ENCODE assay signal across 8 cellular contexts in genomic region chr9:97386733-97387503, GRCh38. TPM values are rescaled to one million over a fixed set of nuclear protein-coding genes. Genes with fewer than 3 reads are reported as not detected.
DNase-seq lines count a peak whose midpoint lies in the region; ATAC-seq and TF ChIP-seq lines count a peak whose summit lies in the region.

No MANE protein-coding gene starts in this region.

- no peaks in the 10 kb centered on the region for H3K9me3 Mint-ChIP-seq in activated T-helper 17 cell treated with anti-CD3 and anti-CD28 coated beads, Interleukin-2, amount 50 U/mL, for 72 hours
- H3K9me3 Mint-ChIP-seq in neural progenitor cell = no peaks in the 10 kb centered on the region

- H3K9me3 ChIP-seq in HUES48 (ENCODE audit: control insufficient read depth, insufficient read depth, low read length) = no peaks in the 10 kb centered on the region
- H3K9me3 ChIP-seq in neural progenitor cell (ENCODE audit: low read depth) = no peaks in the 10 kb centered on the region

- H3K27me3 ChIP-seq in HUES48 (ENCODE audit: control insufficient read depth, insufficient read depth, low read length) (0 out of 2 replicates have a peak, but pooled peaks cover 6% of the 10 kb centered on the region), foreskin keratinocyte (peaks cover 13% of the 10 kb centered on the region), neural progenitor cell (no peaks in the 10 kb centered on the region)

- ATAC-seq in activated T-helper 17 cell treated with anti-CD3 and anti-CD28 coated beads, Interleukin-2, amount 50 U/mL, for 72 hours (replicated peaks) = peak; percentile 47
- ATAC-seq in foreskin keratinocyte = peak; percentile 70
- no peak for ATAC-seq in HG03469 (IDR thresholded peaks at IDR 0.05; ENCODE audit: unreplicated experiment)

- peaks cover 11% of the 10 kb centered on the region for H3K4me1 Mint-ChIP-seq in activated T-helper 17 cell treated with anti-CD3 and anti-CD28 coated beads, Interleukin-2, amount 50 U/mL, for 72 hours
- H3K4me1 Mint-ChIP-seq in neural progenitor cell = peaks cover 8% of the 10 kb centered on the region

- H3K4me3 Mint-ChIP-seq in activated T-helper 17 cell treated with anti-CD3 and anti-CD28 coated beads, Interleukin-2, amount 50 U/mL, for 72 hours = peak overlapping the region; percentile 34
- peak overlapping the region; percentile 53 for H3K4me3 Mint-ChIP-seq in neural progenitor cell

- no peaks in the 10 kb centered on the region for H3K36me3 Mint-ChIP-seq in activated T-helper 17 cell treated with anti-CD3 and anti-CD28 coated beads, Interleukin-2, amount 50 U/mL, for 72 hours (ENCODE audit: low read depth)
- no peaks in the 10 kb centered on the region for H3K36me3 Mint-ChIP-seq in neural progenitor cell

- H3K4me2 ChIP-seq in neural progenitor cell = peak overlapping the region; percentile 28

- H3K9ac ChIP-seq in HUES48 (ENCODE audit: low read depth, low read length) = no peak overlapping the region
- no peak overlapping the region for H3K9ac ChIP-seq in neural progenitor cell

- no peaks in the 10 kb centered on the region for H3F3A ChIP-seq in neural progenitor cell (ENCODE audit: low read depth)

- no peak overlapping the region for H2AFZ ChIP-seq in neural progenitor cell (replicated peaks)

- peaks cover 14% of the 10 kb centered on the region; the same call in 1 of the 2 replicates for H3K4me1 ChIP-seq in HUES48 (ENCODE audit: control insufficient read depth, insufficient read depth, low read length)
- H3K4me1 ChIP-seq in foreskin keratinocyte = no peaks in the 10 kb centered on the region
- H3K4me1 ChIP-seq in neural progenitor cell = peaks cover 3% of the 10 kb centered on the region

- peak; percentile 50 for DNase-seq in EL
- DNase-seq in foreskin keratinocyte = peak in 1 of 2 donors; percentile 34
- peak; percentile 80 for DNase-seq in neural progenitor cell (ENCODE audit: low spot score)
- DNase-seq in substantia nigra (lab: John Stamatoyannopoulos, UW) = peak in 39 of 49 donors; percentile 4 to 77 (median 35)

- peaks cover 12% of the 10 kb centered on the region for H3K27me3 Mint-ChIP-seq in activated T-helper 17 cell treated with anti-CD3 and anti-CD28 coated beads, Interleukin-2, amount 50 U/mL, for 72 hours
- H3K27me3 Mint-ChIP-seq in neural progenitor cell (ENCODE audit: insufficient read depth, low read depth) = peaks cover 9% of the 10 kb centered on the region

- peak; percentile 87 for TF ChIP-seq CTCF in foreskin keratinocyte (conservative IDR thresholded peaks at IDR 0.05)
- peak; percentile 99 for TF ChIP-seq CTCF in neural progenitor cell (IDR thresholded peaks at IDR 0.05)

- H4K20me1 ChIP-seq in neural progenitor cell (ENCODE audit: low read depth) = no peaks in the 10 kb centered on the region

- no peak overlapping the region for H3K27ac Mint-ChIP-seq in activated T-helper 17 cell treated with anti-CD3 and anti-CD28 coated beads, Interleukin-2, amount 50 U/mL, for 72 hours
- H3K27ac Mint-ChIP-seq in neural progenitor cell = no peak overlapping the region

- H3K4me3 ChIP-seq in HUES48 (ENCODE audit: low read depth, low read length) (peak overlapping the region; percentile 28), neural progenitor cell (no peak overlapping the region)

- H3K36me3 ChIP-seq in HUES48 (ENCODE audit: control insufficient read depth, insufficient read depth, low read length) = no peaks in the 10 kb centered on the region
- H3K36me3 ChIP-seq in neural progenitor cell = no peaks in the 10 kb centered on the region

- H3K79me2 ChIP-seq in neural progenitor cell (ENCODE audit: low read depth) = no peaks in the 10 kb centered on the region

- H3K27ac ChIP-seq in HUES48 (ENCODE audit: low read depth, low read length) (no peak overlapping the region), foreskin keratinocyte (no peak overlapping the region), neural progenitor cell (no peak overlapping the region), substantia nigra (ENCODE audit: low read depth, low read length, poor library complexity, severe bottlenecking) (no peak overlapping the region)

TF ChIP-seq in PFSK-1, 5 proteins besides CTCF, POLR2A, EP300 and RAD21:
- peak; percentile 96 to 98 for TF ChIP-seq REST (IDR thresholded peaks at IDR 0.05; ENCODE audit: insufficient read depth in 1 of 2, low read depth in 2 of 2, low read length in 2 of 2)
- no peak for TF ChIP-seq FOXP2 (optimal IDR thresholded peaks at IDR 0.05; ENCODE audit: borderline replicate concordance, extremely low read depth, extremely low read length, insufficient read depth)
- TF ChIP-seq POLR2AphosphoS5 (IDR thresholded peaks at IDR 0.05; ENCODE audit: low read depth, low read length) = no peak

RNA-seq across cellular contexts. Expression of gene TDRD7, which starts 25.0 kb away (rescaled TPM):
- 9.6 TPM for polyA plus RNA-seq in PFSK-1 (2012; ENCODE audit: insufficient read length, low read depth)
- 1 to 10 TPM; 6.3 to 7.5 TPM for total RNA-seq in activated T-helper 17 cell treated with anti-CD3 and anti-CD28 coated beads, Interleukin-2, amount 50 U/mL, for 72 hours
- total RNA-seq in foreskin keratinocyte (16.7 and 16.9 TPM in 2 replicates), neural progenitor cell (ENCODE audit: low replicate concordance) (5.6 and 8.1 TPM in 2 replicates)
- 6.8 and 7.2 TPM in 2 replicates for polyA plus RNA-seq in foreskin keratinocyte
